ENCODE assay signal across 28 cellular contexts in the genomic region with DNA sequence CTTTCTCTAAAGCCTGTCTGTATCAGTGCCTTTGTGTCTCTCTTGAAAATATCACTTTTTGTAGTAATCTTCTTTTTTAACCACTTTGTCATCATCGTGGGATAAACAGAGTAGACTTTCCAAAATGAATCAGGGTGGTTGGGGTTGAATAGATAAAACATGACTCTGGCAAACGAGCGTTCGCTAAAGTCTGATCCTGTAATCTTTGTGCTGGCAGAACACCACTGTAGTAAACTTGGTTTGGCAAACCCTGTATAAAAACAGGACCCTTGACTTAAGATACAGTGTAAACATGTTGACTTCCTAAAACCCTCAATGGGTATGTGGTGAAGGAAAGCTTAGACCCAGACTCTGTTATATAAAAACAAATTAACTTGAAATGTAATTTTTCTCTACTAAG. TPM values are rescaled to one million over a fixed set of nuclear protein-coding genes. Genes with fewer than 3 reads are reported as not detected.
"Had no signal": no experiment of that assay in that cellular context is flagged by ENCODE, and none has a peak within 500 bp of the region (broad histone marks: within the 10 kb centered on the region; RNA-seq: fewer than 3 reads in every experiment).

No MANE protein-coding gene starts in this region.

- H3K27ac Mint-ChIP-seq: activated CD4-positive, alpha-beta T cell treated with anti-CD3 and anti-CD28 coated beads for 36 hours; activated naive CD8-positive, alpha-beta T cell; activated T-helper 2 cell treated with anti-CD3 and anti-CD28 coated beads, Interferon-gamma antibody, Interleukin-2, Interleukin-4, amounts not matched to agents 10 μg/mL and 5 μg/mL and 100 μg/mL, durations not matched to agents 14 hours and 24 hours and 36 hours; immature natural killer cell; type B pancreatic cell; WTC11 had no signal

- H3K36me3 ChIP-seq: adrenal gland, ascending aorta, brain microvascular endothelial cell, spleen, thoracic aorta had no signal

- H3K4me3 ChIP-seq: adrenal gland, ascending aorta, esophagus muscularis mucosa, spleen, thoracic aorta had no signal

- H3K4me1 ChIP-seq: adrenal gland, ascending aorta had no signal

- DNase-seq: activated CD4-positive, alpha-beta T cell treated with anti-CD3 and anti-CD28 coated beads for 36 hours; activated CD4-positive, alpha-beta T cell treated with anti-CD3 and anti-CD28 coated beads, Interleukin-2, amount 50 U/mL, for 4 hours; activated CD8-positive, alpha-beta memory T cell treated with anti-CD3 and anti-CD28 coated beads, Interleukin-2, amount 50 U/mL, for 48 hours; activated naive CD4-positive, alpha-beta T cell; activated T-cell treated with anti-CD3 and anti-CD28 coated beads, Interleukin-2, amount 50 U/mL, for 4 hours; adrenal gland; brain microvascular endothelial cell; central memory CD4-positive, alpha-beta T cell; effector memory CD4-positive, alpha-beta T cell; foreskin fibroblast; immature natural killer cell; kidney glomerular epithelial cell; left ventricle myocardium superior; mammary epithelial cell; midbrain; nucleus accumbens; spleen; stimulated activated CD4-positive, alpha-beta T cell treated with anti-CD3 and anti-CD28 coated beads, Interleukin-4, amount 100 ng/mL, for 24 hours; stimulated activated naive CD4-positive, alpha-beta T cell treated with Interleukin-2 at 50 U/mL for 16 hours; T-helper 1 cell had no signal

- H3K36me3 Mint-ChIP-seq: activated naive CD8-positive, alpha-beta T cell had no signal

- H3K27me3 ChIP-seq: adrenal gland, ascending aorta, brain microvascular endothelial cell, esophagus muscularis mucosa had no signal

- H3K4me1 Mint-ChIP-seq: activated CD4-positive, alpha-beta T cell treated with anti-CD3 and anti-CD28 coated beads for 36 hours; immature natural killer cell; WTC11 had no signal

- ATAC-seq: activated CD4-positive, alpha-beta T cell treated with anti-CD3 and anti-CD28 coated beads for 36 hours; activated T-cell treated with anti-CD3 and anti-CD28 coated beads, Interleukin-2, amount 50 U/mL, for 4 hours; left ventricle myocardium superior; WTC11 had no signal

- H3K27ac ChIP-seq: adrenal gland, ascending aorta, brain microvascular endothelial cell, spleen, thoracic aorta had no signal

- H3K4me3 Mint-ChIP-seq: activated CD4-positive, alpha-beta T cell treated with anti-CD3 and anti-CD28 coated beads for 36 hours; activated naive CD8-positive, alpha-beta T cell; activated T-cell treated with anti-CD3 and anti-CD28 coated beads, Interleukin-2, amount 50 U/mL, for 4 hours; immature natural killer cell; type B pancreatic cell; WTC11 had no signal

RNA-seq across cellular contexts. Expression of gene COLEC12, which starts 52.4 kb away (rescaled TPM):
- total RNA-seq: activated CD4-positive, alpha-beta T cell treated with anti-CD3 and anti-CD28 coated beads for 36 hours; activated CD8-positive, alpha-beta memory T cell treated with anti-CD3 and anti-CD28 coated beads for 36 hours; activated T-helper 2 cell treated with anti-CD3 and anti-CD28 coated beads, Interferon-gamma antibody, Interleukin-2, Interleukin-4, amounts not matched to agents 10 μg/mL and 5 μg/mL and 100 μg/mL, durations not matched to agents 14 hours and 24 hours and 36 hours had no signal
- polyA plus RNA-seq: immature natural killer cell, mammary epithelial cell had no signal
